8 cellular contexts compared by ENCODE assay signal in the genomic region with DNA sequence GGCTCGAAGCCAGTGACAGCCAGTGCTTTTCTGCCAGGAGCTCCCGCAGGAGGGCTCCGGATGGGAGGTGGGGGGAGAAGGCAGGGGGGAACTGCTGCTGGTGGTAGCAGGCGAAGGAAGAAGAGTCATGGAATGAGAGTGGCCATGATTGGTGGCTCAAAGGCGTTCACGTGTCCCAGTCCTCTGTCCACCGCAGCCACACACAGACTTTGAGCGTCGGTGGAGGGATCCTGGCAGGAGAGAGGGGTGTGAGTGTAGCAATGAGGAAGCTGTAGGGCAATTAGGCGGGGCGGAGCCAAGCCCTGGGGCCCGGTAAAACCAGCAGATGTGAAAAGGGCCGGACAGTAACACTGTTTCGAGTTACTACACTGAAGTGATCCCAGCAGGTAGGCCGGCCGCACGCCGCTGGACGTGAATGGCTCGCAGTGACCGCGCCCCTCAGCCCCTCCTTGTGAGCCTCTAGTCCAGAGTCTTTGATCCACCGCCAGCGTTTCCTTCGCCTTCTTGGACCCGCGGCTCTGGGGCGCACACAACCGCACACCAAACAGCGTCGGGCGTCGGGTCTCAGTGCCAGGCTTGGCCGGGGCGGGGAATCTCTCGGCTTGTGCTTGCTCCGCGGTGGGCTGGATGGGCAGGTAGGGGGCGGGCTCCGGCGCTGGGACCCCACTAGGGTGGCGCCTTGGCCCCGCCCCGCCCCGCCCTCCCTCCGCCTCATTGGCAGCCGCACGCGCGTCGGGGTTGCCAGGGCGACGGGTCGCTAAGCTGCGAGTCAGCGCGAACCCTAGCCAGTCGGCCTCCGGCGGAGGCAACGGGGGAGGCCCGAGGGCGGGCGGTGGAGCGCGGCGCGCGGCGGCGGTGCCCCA. TPM values are rescaled to one million over a fixed set of nuclear protein-coding genes. Genes with fewer than 3 reads are reported as not detected.
A peak's percentile ranks its signal among the peaks of the same experiment; 100 is the strongest.
DNase-seq lines count a peak whose midpoint lies in the region; ATAC-seq and TF ChIP-seq lines count a peak whose summit lies in the region.

A gene (plus strand): TSS at position 788 of the 863 bp plus-strand sequence. CDS start 250 bp downstream, outside the sequence.

- H3K36me3 Mint-ChIP-seq in brain = no peaks in the 10 kb centered on the region

- H3K9me3 ChIP-seq in GM23248 (ENCODE audit: low read depth) = no peaks in the 10 kb centered on the region
- no peaks in the 10 kb centered on the region for H3K9me3 ChIP-seq in mucosa of descending colon
- no peaks in the 10 kb centered on the region for H3K9me3 ChIP-seq in stomach

- H3K9me2 ChIP-seq in GM23248 (ENCODE audit: insufficient read depth) = no peaks in the 10 kb centered on the region

- TF ChIP-seq EP300 in stomach (IDR thresholded peaks at IDR 0.05) = no peak

- peaks cover 0 to 6% (median 0%) of the 10 kb centered on the region in 5 experiments for H3K9me3 Mint-ChIP-seq in brain

- H3K36me3 ChIP-seq in ACC112 (ENCODE audit: insufficient read depth, low read length) = no peaks in the 10 kb centered on the region
- H3K36me3 ChIP-seq in GM23248 (ENCODE audit: low read depth) = no peaks in the 10 kb centered on the region
- H3K36me3 ChIP-seq in mucosa of descending colon (ENCODE audit: low read depth) = no peaks in the 10 kb centered on the region
- H3K36me3 ChIP-seq in stomach = no peaks in the 10 kb centered on the region

- intact Hi-C loops in mucosa of descending colon (cut with DNase I, micrococcal nuclease) (no loop called here), stomach (cut with DNase I; ENCODE audit: low total_unique reads) (no loop called here)

- DNase-seq in GM23248 = peak; percentile 49
- peak; percentile 80 for DNase-seq in NOMO-1 treated with dmso at 0.1 percent for 144 hours (lab: John Stamatoyannopoulos, UW; ENCODE audit: unreplicated experiment)
- peak; percentile 87 to 90 (median 90) for DNase-seq in mucosa of descending colon
- no peak for DNase-seq in stomach

- H4K20me1 ChIP-seq in GM23248 (ENCODE audit: insufficient read depth) = no peaks in the 10 kb centered on the region

- H3K27me3 ChIP-seq in ACC112 (ENCODE audit: insufficient read depth, low read length) (peaks cover 28% of the 10 kb centered on the region), GM23248 (replicated peaks; ENCODE audit: insufficient read depth) (peaks cover 20% of the 10 kb centered on the region), stomach (peaks cover 2 to 85% (median 54%) of the 10 kb centered on the region in 3 donors)

- TF ChIP-seq CTCF in brain (conservative IDR thresholded peaks at IDR 0.05) (no peak), mucosa of descending colon (IDR thresholded peaks at IDR 0.05) (no peak), stomach (IDR thresholded peaks at IDR 0.05) (no peak)

- TF ChIP-seq POLR2A in stomach (IDR thresholded peaks at IDR 0.05) = no peak

- H3K27ac ChIP-seq in ACC112 (ENCODE audit: low read depth, low read length) (no peak within 1 kb of the TSS), GM23248 (no peak within 1 kb of the TSS), stomach (peak within 1 kb of the TSS; percentile 9 to 81 (median 49))

- H3K4me3 Mint-ChIP-seq in brain = peak within 1 kb of the TSS; percentile 74 to 86 (median 83)

- in situ Hi-C loops in GM23248 (cut with MboI) = no loop called here

- H3K4me1 ChIP-seq in ACC112 (ENCODE audit: control insufficient read depth, insufficient read depth, low read length, unreplicated experiment) = no peaks in the 10 kb centered on the region
- no peaks in the 10 kb centered on the region for H3K4me1 ChIP-seq in GM23248 (ENCODE audit: insufficient read depth)
- peaks cover 16% of the 10 kb centered on the region for H3K4me1 ChIP-seq in mucosa of descending colon (ENCODE audit: low read depth)
- peaks cover 18 to 38% (median 22%) of the 10 kb centered on the region in 4 donors for H3K4me1 ChIP-seq in stomach

- no peak within 1 kb of the TSS for H3K9ac ChIP-seq in GM23248

- H2AFZ ChIP-seq in ACC112 (ENCODE audit: low read length, unreplicated experiment) (peak within 1 kb of the TSS; percentile 53), GM23248 (peak within 1 kb of the TSS; percentile 73)

- peak within 1 kb of the TSS; percentile 52 for H3K4me2 ChIP-seq in GM23248 (ENCODE audit: unreplicated experiment)

- ATAC-seq in mucosa of descending colon (peak; percentile 87), GM18870 (IDR thresholded peaks at IDR 0.05; ENCODE audit: unreplicated experiment) (no peak), GM18511 (IDR thresholded peaks at IDR 0.05; ENCODE audit: unreplicated experiment) (no peak)

- 7 to 8% methylated on average over 30 to 37 of the region's 71 CpGs for WGBS in GM23248 (ENCODE audit: low coverage in 1 of 2, low lambda C conversion rate in 2 of 2, missing lambda C conversion rate in 2 of 2), 2 experiments
- 1 to 8% (median 3%) methylated on average over 33 to 71 of the region's 71 CpGs for WGBS in stomach, 5 donors

- no peaks in the 10 kb centered on the region for H3F3A ChIP-seq in GM23248 (ENCODE audit: insufficient read depth)

- peak within 1 kb of the TSS; percentile 69 for H3K4me3 ChIP-seq in ACC112 (ENCODE audit: low read depth, low read length)
- H3K4me3 ChIP-seq in GM23248 = peak within 1 kb of the TSS; percentile 57
- no peak within 1 kb of the TSS for H3K4me3 ChIP-seq in mucosa of descending colon
- H3K4me3 ChIP-seq in stomach = peak within 1 kb of the TSS; percentile 32 to 46 (median 36)

- no peaks in the 10 kb centered on the region for H3K79me2 ChIP-seq in ACC112 (ENCODE audit: control insufficient read depth, insufficient read depth, low read length, unreplicated experiment)
- H3K79me2 ChIP-seq in GM23248 (ENCODE audit: insufficient read depth) = no peaks in the 10 kb centered on the region

- peak within 1 kb of the TSS in 4 of 5 experiments; percentile 89 to 95 (median 90) for H3K27ac Mint-ChIP-seq in brain

- H3K27me3 Mint-ChIP-seq in brain = peaks cover 11% of the 10 kb centered on the region

- H3K4me1 Mint-ChIP-seq in brain = peaks cover 68% of the 10 kb centered on the region

RNA-seq across cellular contexts. Expression of the gene that starts here (rescaled TPM):
- 0.43 TPM in 1 of 2 replicates, not detected in the other for total RNA-seq in GM23248 (2014; rRNA removed; shearing (Covaris generic))
- polyA plus RNA-seq in GM23248 (2016; fragmentation: Nextera tagmentation; extraction: Ambion mirVana) (not detected in 2 replicates), brain (ENCODE audit: insufficient read depth, low read depth, low replicate concordance) (5.1 TPM), stomach (under 1 TPM; 0.44 to 0.76 (median 0.73) TPM)
- total RNA-seq in mucosa of descending colon (1 to 10 TPM in 1 of 3 donors, under 1 TPM in 2; 0.72 to 1.7 (median 0.89) TPM), stomach (1 to 10 TPM in 1 of 5 donors, under 1 TPM in 2, not detected in 2; 0.43 to 1.3 (median 0.92) TPM)

Comparison
In these comparisons a context has a peak if more than half of its experiments do, and no peak if none do; other contexts are left out.
1. Peak in DNase-seq, H3K4me3 ChIP-seq and H3K4me2 ChIP-seq in GM23248; RNA of the gene not detected or under 1 TPM.
2. H3K27ac ChIP-seq: peak in stomach (5 of 5); none in ACC112 (single experiment) and GM23248 (single experiment).